31 cellular contexts compared by ENCODE assay signal in genomic region chr2:192675640-192676039, GRCh38.
"Had no signal": no experiment of that assay in that cellular context is flagged by ENCODE, and none has a peak within 500 bp of the region (broad histone marks: within the 10 kb centered on the region; RNA-seq: fewer than 3 reads in every experiment).

No MANE protein-coding gene starts in this region.

- H3K36me3 ChIP-seq: ascending aorta, breast epithelium, Peyer's patch, WERI-Rb-1 had no signal

- H3K9me3 ChIP-seq: ascending aorta, body of pancreas, breast epithelium, Peyer's patch had no signal

- DNase-seq: activated CD4-positive, alpha-beta T cell treated with anti-CD3 and anti-CD28 coated beads for 1 hour; activated CD4-positive, alpha-beta T cell treated with anti-CD3 and anti-CD28 coated beads for 48 hours; activated CD4-positive, alpha-beta T cell treated with anti-CD3 and anti-CD28 coated beads, Interleukin-2, amount 50 U/mL, for 4 hours; activated CD4-positive, CD25-positive, alpha-beta regulatory T cell; activated CD8-positive, alpha-beta T cell treated with anti-CD3 and anti-CD28 coated beads for 36 hours; activated effector memory CD4-positive, alpha-beta T cell treated with anti-CD3 and anti-CD28 coated beads, Interleukin-2, amount 50 U/mL, for 16 hours; activated naive CD4-positive, alpha-beta T cell; activated naive CD4-positive, alpha-beta T cell treated with anti-CD3 and anti-CD28 coated beads, Interleukin-2, amount 50 U/mL, for 16 hours; activated naive CD8-positive, alpha-beta T cell treated with anti-CD3 and anti-CD28 coated beads for 36 hours; activated T-cell treated with anti-CD3 and anti-CD28 coated beads, Interleukin-2, amount 50 U/mL, for 1 hour; activated T-cell treated with anti-CD3 and anti-CD28 coated beads, Interleukin-2, amount 50 U/mL, for 72 hours; amygdala; body of pancreas; Kasumi-1; KG1; NCI-H1048; NCI-H1105 treated with DMSO at 0.1 percent for 48 hours; NCI-H1436; NCI-H1694; NCI-H1930; NCI-H2081 treated with DMSO at 0.1 percent for 48 hours; NCI-H226; NCI-H446 treated with DMSO at 0.1 percent for 48 hours; NCI-H524 treated with DMSO at 0.1 percent for 48 hours; Peyer's patch; RPMI8226; T1000; WERI-Rb-1 had no signal

- ATAC-seq: activated CD8-positive, alpha-beta T cell treated with anti-CD3 and anti-CD28 coated beads for 36 hours; activated T-cell treated with anti-CD3 and anti-CD28 coated beads, Interleukin-2, amount 50 U/mL, for 72 hours; activated T-helper 17 cell treated with anti-CD3 and anti-CD28 coated beads, Interleukin-2, amount 50 U/mL, for 72 hours; body of pancreas had no signal

- H3K4me3 ChIP-seq: ascending aorta, body of pancreas, breast epithelium, Peyer's patch had no signal

- H3K27me3 ChIP-seq: ascending aorta, body of pancreas, breast epithelium, Peyer's patch had no signal
